In the genomic region with DNA sequence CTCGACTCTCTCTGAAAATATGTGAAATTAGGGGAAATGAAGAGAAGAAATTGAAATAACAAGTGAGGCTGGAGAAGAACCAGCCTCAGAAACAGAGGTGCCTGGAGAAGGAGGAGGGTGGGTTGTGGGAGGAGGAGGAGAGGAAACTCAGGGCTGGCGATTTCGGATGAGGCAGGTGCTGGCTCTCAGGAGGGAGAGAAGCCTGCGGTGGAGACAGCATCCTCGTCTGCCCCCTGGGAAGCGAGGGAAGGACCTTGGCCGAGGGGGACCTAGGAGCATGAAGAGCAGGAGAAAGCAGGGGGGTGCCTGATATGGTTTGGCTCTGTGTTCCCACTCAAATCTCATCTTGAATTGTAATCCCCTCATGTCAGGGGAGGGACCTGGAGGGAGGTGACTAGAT, we compare ENCODE assay signal across 17 cellular contexts.
DNase-seq lines count a peak whose midpoint lies in the region; ATAC-seq and TF ChIP-seq lines count a peak whose summit lies in the region.
"Had no signal": no experiment of that assay in that cellular context is flagged by ENCODE, and none has a peak within 500 bp of the region (broad histone marks: within the 10 kb centered on the region; RNA-seq: fewer than 3 reads in every experiment).

No MANE protein-coding gene starts in this region.

- H4K5ac ChIP-seq in IMR-90 (ENCODE audit: low read depth, low read length): no peak overlapping the region

- no TSS peak for BruUV-seq in IMR-90 (replicated peaks; lab: Mats Ljungman, UMichigan)

- H2AFZ ChIP-seq in IMR-90 (replicated peaks; ENCODE audit: low read length, poor library complexity): no peak overlapping the region

- POLR2A ChIA-PET in IMR-90 (lab: Charles Lee; ENCODE audit: unreplicated experiment): no interaction called here

- H3K4ac ChIP-seq in IMR-90 (ENCODE audit: low read depth, low read length): no peak overlapping the region

- H3K18ac ChIP-seq in IMR-90 (ENCODE audit: low read depth, low read length): no peak overlapping the region

- H3K4me3 ChIP-seq in IMR-90 (ENCODE audit: insufficient read depth, low read depth, low read length): no peak overlapping the region
- no peak overlapping the region for H3K4me3 ChIP-seq in esophagus muscularis mucosa

- H3K27me3 ChIP-seq in IMR-90 (ENCODE audit: control insufficient read depth, insufficient read depth, low read length): peaks cover 62% of the 10 kb centered on the region
- peaks cover 0 to 7% (median 0%) of the 10 kb centered on the region in 4 donors for H3K27me3 ChIP-seq in esophagus muscularis mucosa
- H3K27me3 ChIP-seq: BE2C had no signal

- no peak for TF ChIP-seq RAD21 in IMR-90 (IDR thresholded peaks at IDR 0.05; ENCODE audit: low read length)

- intact Hi-C loops in IMR-90 (cut with micrococcal nuclease): no loop called here
- intact Hi-C loops in esophagus muscularis mucosa (cut with DNase I): no loop called here

- no peaks in the 10 kb centered on the region for H4K20me1 ChIP-seq in IMR-90 (ENCODE audit: insufficient read depth, low read length)

- TF ChIP-seq CTCF in IMR-90 (conservative IDR thresholded peaks at IDR 0.05; ENCODE audit: low read depth, low read length): no peak
- no peak for TF ChIP-seq CTCF in esophagus muscularis mucosa (IDR thresholded peaks at IDR 0.05)

- H3K56ac ChIP-seq in IMR-90 (ENCODE audit: extremely low read depth, insufficient read depth, low read length): no peak overlapping the region

- ATAC-seq in IMR-90 (ENCODE audit: low read depth): no peak
- ATAC-seq in esophagus mucosa: no peak
- no peak for ATAC-seq in HG03521 (IDR thresholded peaks at IDR 0.05; ENCODE audit: unreplicated experiment)
- ATAC-seq: CD8-positive, alpha-beta T cell had no signal

- H3K36me3 ChIP-seq in IMR-90 (ENCODE audit: control insufficient read depth, insufficient read depth, low read length): no peaks in the 10 kb centered on the region
- H3K36me3 ChIP-seq in esophagus muscularis mucosa: no peaks in the 10 kb centered on the region
- H3K36me3 ChIP-seq: BE2C had no signal

- no peaks in the 10 kb centered on the region for H3K9me3 ChIP-seq in IMR-90 (ENCODE audit: control insufficient read depth, insufficient read depth, low read length)
- H3K9me3 ChIP-seq in esophagus muscularis mucosa: no peaks in the 10 kb centered on the region
- H3K9me3 ChIP-seq: BE2C had no signal

- no peak overlapping the region for H3K14ac ChIP-seq in IMR-90 (replicated peaks; ENCODE audit: low read depth, low read length)

- in situ Hi-C loops in IMR-90 (cut with MboI; ENCODE audit: low sequenced_read_pairs): no loop called here

- H2BK15ac ChIP-seq in IMR-90 (ENCODE audit: low read depth, low read length): no peak overlapping the region

- H3K27ac ChIP-seq in IMR-90 (ENCODE audit: insufficient read depth, low read length): no peak overlapping the region
- H3K27ac ChIP-seq in esophagus muscularis mucosa (replicated peaks in 1 of 4): no peak overlapping the region
- H3K27ac ChIP-seq: RWPE1 had no signal

- no peaks in the 10 kb centered on the region for H3K4me1 ChIP-seq in IMR-90 (ENCODE audit: control insufficient read depth, insufficient read depth, low read length)
- peaks cover 12 to 49% (median 46%) of the 10 kb centered on the region in 4 donors for H3K4me1 ChIP-seq in esophagus muscularis mucosa

- peak overlapping the region; percentile 42 for H2AK9ac ChIP-seq in IMR-90 (replicated peaks; ENCODE audit: low read depth, low read length, poor library complexity)

- dilution Hi-C loops in IMR-90 (cut with HindIII; ENCODE audit: low sequenced_read_pairs, unreplicated experiment): no loop called here

- H4K91ac ChIP-seq in IMR-90 (ENCODE audit: insufficient read depth, low read depth, low read length): no peak overlapping the region

- CTCF ChIA-PET in IMR-90 (lab: Yijun Ruan, JAX): no interaction called here

- no peak overlapping the region for H2BK5ac ChIP-seq in IMR-90 (ENCODE audit: low read depth, low read length, poor library complexity, severe bottlenecking)

- no peak overlapping the region for H2AK5ac ChIP-seq in IMR-90 (ENCODE audit: low read depth, low read length)

- no peak overlapping the region for H3K23ac ChIP-seq in IMR-90 (ENCODE audit: low read depth, low read length)

- no peak overlapping the region for H3K9ac ChIP-seq in IMR-90 (ENCODE audit: low read depth, low read length)

- H2BK120ac ChIP-seq in IMR-90 (ENCODE audit: low read depth, low read length): no peak overlapping the region

- no peaks in the 10 kb centered on the region for H3K9me1 ChIP-seq in IMR-90 (ENCODE audit: insufficient read depth, low read length)

- H3K79me1 ChIP-seq in IMR-90 (ENCODE audit: low read depth in 1 of 2, low read length in 2 of 2): no peaks in the 10 kb centered on the region

- TF ChIP-seq EP300 in esophagus muscularis mucosa (IDR thresholded peaks at IDR 0.05): no peak

- H4K8ac ChIP-seq in IMR-90 (ENCODE audit: low read depth in 2 of 2, low read length in 2 of 2): no peak overlapping the region

- peak; percentile 42 for DNase-seq in activated CD8-positive, alpha-beta memory T cell treated with anti-CD3 and anti-CD28 coated beads for 24 hours
- no peak for DNase-seq in activated CD8-positive, alpha-beta memory T cell treated with anti-CD3 and anti-CD28 coated beads, Interleukin-2, amount 50 U/mL, for 4 hours
- DNase-seq in IMR-90 (no peak), esophagus muscularis mucosa (ENCODE audit: extremely low spot score) (peak; percentile 74), T-helper 2 cell (no peak)
- peak; percentile 9 for DNase-seq in stimulated activated CD8-positive, alpha-beta memory T cell treated with anti-CD3 and anti-CD28 coated beads, Interleukin-4, amount 100 ng/mL, for 48 hours
- DNase-seq: 8988T, BE2C, KG1, NCI-H1436, NCI-H2029, NCI-H2171, NCI-H446 had no signal

- H3K4me2 ChIP-seq in IMR-90 (ENCODE audit: low read depth, low read length): no peak overlapping the region

- H2BK20ac ChIP-seq in IMR-90 (ENCODE audit: low read depth, low read length): no peak overlapping the region

- no CpG with 5 or more reads among the region's 7 CpGs for WGBS in IMR-90 (ENCODE audit: extremely low coverage in 2 of 2, insufficient read length in 1 of 2), 2 experiments
- 90% methylated on average over 7 of the region's 7 CpGs for WGBS in esophagus muscularis mucosa

- no peak for TF ChIP-seq POLR2A in IMR-90 (IDR thresholded peaks at IDR 0.05; ENCODE audit: low read depth, low read length)
- TF ChIP-seq POLR2A in esophagus muscularis mucosa (IDR thresholded peaks at IDR 0.05; ENCODE audit: low read depth): no peak

TF ChIP-seq in IMR-90, 13 proteins besides CTCF, POLR2A, EP300 and RAD21:
- TF ChIP-seq, protein P1, sequence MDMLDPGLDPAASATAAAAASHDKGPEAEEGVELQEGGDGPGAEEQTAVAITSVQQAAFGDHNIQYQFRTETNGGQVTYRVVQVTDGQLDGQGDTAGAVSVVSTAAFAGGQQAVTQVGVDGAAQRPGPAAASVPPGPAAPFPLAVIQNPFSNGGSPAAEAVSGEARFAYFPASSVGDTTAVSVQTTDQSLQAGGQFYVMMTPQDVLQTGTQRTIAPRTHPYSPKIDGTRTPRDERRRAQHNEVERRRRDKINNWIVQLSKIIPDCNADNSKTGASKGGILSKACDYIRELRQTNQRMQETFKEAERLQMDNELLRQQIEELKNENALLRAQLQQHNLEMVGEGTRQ (IDR thresholded peaks at IDR 0.05; ENCODE audit: low read depth, low read length): no peak
- TF ChIP-seq CEBPB (IDR thresholded peaks at IDR 0.05; ENCODE audit: low read depth, low read length) (no peak), NFE2L2 (IDR thresholded peaks at IDR 0.05; ENCODE audit: low read depth, low read length) (no peak), FOS (IDR thresholded peaks at IDR 0.05; ENCODE audit: low read depth, low read length) (no peak), RCOR1 (IDR thresholded peaks at IDR 0.05; ENCODE audit: insufficient replicate concordance, low read length) (no peak), SMC3 (IDR thresholded peaks at IDR 0.05; ENCODE audit: low read depth, low read length) (no peak), RFX5 (IDR thresholded peaks at IDR 0.05; ENCODE audit: low read depth, low read length) (no peak)

Comparison
In these comparisons a context has a peak if more than half of its experiments do, and no peak if none do; other contexts are left out.
1. DNase-seq: peak in activated CD8-positive, alpha-beta memory T cell treated with anti-CD3 and anti-CD28 coated beads for 24 hours (single experiment), esophagus muscularis mucosa (single experiment) and stimulated activated CD8-positive, alpha-beta memory T cell treated with anti-CD3 and anti-CD28 coated beads, Interleukin-4, amount 100 ng/mL, for 48 hours (single experiment); none in activated CD8-positive, alpha-beta memory T cell treated with anti-CD3 and anti-CD28 coated beads, Interleukin-2, amount 50 U/mL, for 4 hours (single experiment), IMR-90 (single experiment) and T-helper 2 cell (0 of 5).